ENCODE assay signal across 8 cellular contexts in genomic region chr12:62438098-62438692, GRCh38. TPM values are rescaled to one million over a fixed set of nuclear protein-coding genes. Genes with fewer than 3 reads are reported as not detected.
DNase-seq lines count a peak whose midpoint lies in the region; ATAC-seq and TF ChIP-seq lines count a peak whose summit lies in the region.

No MANE protein-coding gene starts in this region.

- H3K9me3 Mint-ChIP-seq in T-helper 2 cell treated with Interferon-gamma antibody and Interleukin-4, amounts not matched to agents 5 μg/mL and 100 μg/mL, for 36 hours: peaks cover 16% of the 10 kb centered on the region
- H3K9me3 Mint-ChIP-seq in chondrocyte (ENCODE audit: low read depth): peaks cover 27% of the 10 kb centered on the region

- no peak for TF ChIP-seq POLR2A in right lobe of liver (IDR thresholded peaks at IDR 0.05)

- no peaks in the 10 kb centered on the region for H3K36me3 ChIP-seq in right lobe of liver

- H3K27me3 Mint-ChIP-seq in T-helper 2 cell treated with Interferon-gamma antibody and Interleukin-4, amounts not matched to agents 5 μg/mL and 100 μg/mL, for 36 hours (ENCODE audit: low read depth): peaks cover 50% of the 10 kb centered on the region
- H3K27me3 Mint-ChIP-seq in chondrocyte (ENCODE audit: low read depth): peaks cover 12% of the 10 kb centered on the region

- H3K4me3 Mint-ChIP-seq in T-helper 2 cell treated with Interferon-gamma antibody and Interleukin-4, amounts not matched to agents 5 μg/mL and 100 μg/mL, for 36 hours: no peak overlapping the region
- no peak overlapping the region for H3K4me3 Mint-ChIP-seq in chondrocyte (ENCODE audit: unreplicated experiment)

- no peaks in the 10 kb centered on the region for H3K27me3 ChIP-seq in right lobe of liver

- H3K9me3 ChIP-seq in right lobe of liver: no peaks in the 10 kb centered on the region

- TF ChIP-seq CTCF in LNCaP clone FGC (IDR thresholded peaks at IDR 0.05; ENCODE audit: control insufficient read depth, extremely low read depth, insufficient read depth) (peak; percentile 70), chondrocyte (IDR thresholded peaks at IDR 0.05) (peak; percentile 89), right lobe of liver (IDR thresholded peaks at IDR 0.05) (peak; percentile 61 to 80 (median 68))

- peaks cover 0 to 12% (median 5%) of the 10 kb centered on the region in 4 donors for H3K4me1 ChIP-seq in right lobe of liver

- no peaks in the 10 kb centered on the region for H3K36me3 Mint-ChIP-seq in T-helper 2 cell treated with Interferon-gamma antibody and Interleukin-4, amounts not matched to agents 5 μg/mL and 100 μg/mL, for 36 hours (ENCODE audit: low read depth)
- peaks cover 8% of the 10 kb centered on the region for H3K36me3 Mint-ChIP-seq in chondrocyte (ENCODE audit: low read depth)

- 11% methylated on average over 6 of the region's 6 CpGs for WGBS in right lobe of liver (ENCODE audit: insufficient coverage, low coverage, low lambda C conversion rate, missing lambda C conversion rate)

- peaks cover 12% of the 10 kb centered on the region for H3K4me1 Mint-ChIP-seq in T-helper 2 cell treated with Interferon-gamma antibody and Interleukin-4, amounts not matched to agents 5 μg/mL and 100 μg/mL, for 36 hours (ENCODE audit: low read depth)
- peaks cover 16% of the 10 kb centered on the region for H3K4me1 Mint-ChIP-seq in chondrocyte (ENCODE audit: low read depth)

- peak; percentile 74 to 78 (median 76) for ATAC-seq in right lobe of liver

- no peak overlapping the region for H3K27ac Mint-ChIP-seq in T-helper 2 cell treated with Interferon-gamma antibody and Interleukin-4, amounts not matched to agents 5 μg/mL and 100 μg/mL, for 36 hours
- no peak overlapping the region for H3K27ac Mint-ChIP-seq in chondrocyte (ENCODE audit: unreplicated experiment)

- intact Hi-C loops in right lobe of liver (cut with DNase I): loop anchor here (10.0 kb wide), 2 partner anchors 357 to 367 kb away; no protein-coding TSS in a partner anchor

- DNase-seq in activated CD4-positive, alpha-beta T cell treated with anti-CD3 and anti-CD28 coated beads for 24 hours (ENCODE audit: low read depth in 2 of 2): peak; percentile 34 to 55
- no peak for DNase-seq in activated CD4-positive, alpha-beta T cell treated with anti-CD3 and anti-CD28 coated beads for 1 hour
- DNase-seq in LNCaP clone FGC (ENCODE audit: low read depth): peak; percentile 18
- DNase-seq in T-helper 2 cell treated with Interferon-gamma antibody and Interleukin-4, amounts not matched to agents 5 μg/mL and 100 μg/mL, for 36 hours (ENCODE audit: low spot score): peak; percentile 17
- DNase-seq in chondrocyte (ENCODE audit: low spot score): no peak
- DNase-seq in right lobe of liver: peak in 1 of 3 donors; percentile 60
- peak; percentile 21 for DNase-seq in stimulated activated CD8-positive, alpha-beta memory T cell treated with anti-CD3 and anti-CD28 coated beads, Interleukin-7, amount 100 ng/mL, for 24 hours (ENCODE audit: low read depth)
- no peak for DNase-seq in HuH-7 (ENCODE audit: low spot score)

- no peak overlapping the region for H3K4me3 ChIP-seq in LNCaP clone FGC (ENCODE audit: low read depth, low read length)
- no peak overlapping the region for H3K4me3 ChIP-seq in right lobe of liver

- no peak overlapping the region for H3K27ac ChIP-seq in right lobe of liver

RNA-seq across cellular contexts. Expression of gene MON2, which starts 28.4 kb away (rescaled TPM):
- 42.6 to 73.8 TPM (median 47.2 TPM) in 3 replicates for total RNA-seq in chondrocyte
- total RNA-seq in right lobe of liver: 10 to 100 TPM; 26.6 to 37.4 (median 30.5) TPM

Comparison
In these comparisons a context has a peak if more than half of its experiments do, and no peak if none do; other contexts are left out.
1. DNase-seq: peak in activated CD4-positive, alpha-beta T cell treated with anti-CD3 and anti-CD28 coated beads for 24 hours (2 of 2), LNCaP clone FGC (single experiment), T-helper 2 cell treated with Interferon-gamma antibody and Interleukin-4, amounts not matched to agents 5 μg/mL and 100 μg/mL, for 36 hours (single experiment) and stimulated activated CD8-positive, alpha-beta memory T cell treated with anti-CD3 and anti-CD28 coated beads, Interleukin-7, amount 100 ng/mL, for 24 hours (single experiment); none in activated CD4-positive, alpha-beta T cell treated with anti-CD3 and anti-CD28 coated beads for 1 hour (single experiment), chondrocyte (single experiment) and HuH-7 (single experiment).
2. Peak in every context shown above with its lines, with median percentiles within 50 percentile points of each other: CTCF ChIP-seq.